Comparison of ENCODE assay signal across 11 cellular contexts in genomic region chr16:4344659-4345438, GRCh38. TPM values are rescaled to one million over a fixed set of nuclear protein-coding genes. Genes with fewer than 3 reads are reported as not detected.
DNase-seq lines count a peak whose midpoint lies in the region; ATAC-seq and TF ChIP-seq lines count a peak whose summit lies in the region.
"Had no signal": no experiment of that assay in that cellular context is flagged by ENCODE, and none has a peak within 500 bp of the region (broad histone marks: within the 10 kb centered on the region; RNA-seq: fewer than 3 reads in every experiment).

No MANE protein-coding gene starts in this region.

- H3K36me3 ChIP-seq in CD8-positive, alpha-beta T cell (ENCODE audit: insufficient read depth, low read length): peaks cover 10% of the 10 kb centered on the region
- H3K36me3 ChIP-seq in body of pancreas (replicated peaks in 1 of 2; ENCODE audit: insufficient read depth in 1 of 2, low read depth in 2 of 2) (no peaks in the 10 kb centered on the region), left ventricle myocardium inferior (no peaks in the 10 kb centered on the region)

- intact Hi-C loops in CD8-positive, alpha-beta T cell (cut with DNase I, micrococcal nuclease): no loop called here
- intact Hi-C loops in body of pancreas (cut with DNase I) (no loop called here), left ventricle myocardium inferior (cut with micrococcal nuclease) (no loop called here)

- H3K27ac Mint-ChIP-seq in CD8-positive, alpha-beta T cell: peak overlapping the region; percentile 77
- peak overlapping the region in 9 of 10 donors; percentile 22 to 88 (median 75) for H3K27ac Mint-ChIP-seq in naive thymus-derived CD8-positive, alpha-beta T cell
- no peak overlapping the region for H3K27ac Mint-ChIP-seq in activated CD4-positive, alpha-beta T cell treated with anti-CD3 and anti-CD28 coated beads, Interleukin-2, amount 10 ng/mL, durations not matched to agents 7 days and 5 days

- POLR2A ChIA-PET in CD8-positive, alpha-beta T cell (lab: Charles Lee): no interaction called here
- POLR2A ChIA-PET in naive thymus-derived CD8-positive, alpha-beta T cell (lab: Charles Lee): no interaction called here
- POLR2A ChIA-PET in activated CD4-positive, alpha-beta T cell treated with anti-CD3 and anti-CD28 coated beads, Interleukin-2, amount 10 ng/mL, durations not matched to agents 7 days and 5 days (lab: Charles Lee): no interaction called here

- no peak for ATAC-seq in CD8-positive, alpha-beta T cell
- ATAC-seq in body of pancreas (peak; percentile 19), GM21825 (IDR thresholded peaks at IDR 0.05; ENCODE audit: unreplicated experiment) (no peak)
- no peak for ATAC-seq in naive thymus-derived CD8-positive, alpha-beta T cell

- 45 to 57% methylated on average over 20 of the region's 23 CpGs for WGBS in body of pancreas, 2 donors

- CTCF ChIA-PET in CD8-positive, alpha-beta T cell (lab: Charles Lee): no interaction called here
- CTCF ChIA-PET in activated CD4-positive, alpha-beta T cell treated with anti-CD3 and anti-CD28 coated beads, Interleukin-2, amount 10 ng/mL, durations not matched to agents 7 days and 5 days (lab: Charles Lee): interaction anchor here (0.5 kb wide), 1 partner anchor 759 kb away, joined by 4 read pairs; no protein-coding TSS in a partner anchor

- H3K9me3 Mint-ChIP-seq in CD8-positive, alpha-beta T cell: no peaks in the 10 kb centered on the region
- no peaks in the 10 kb centered on the region for H3K9me3 Mint-ChIP-seq in naive thymus-derived CD8-positive, alpha-beta T cell
- H3K9me3 Mint-ChIP-seq in activated CD4-positive, alpha-beta T cell treated with anti-CD3 and anti-CD28 coated beads, Interleukin-2, amount 10 ng/mL, durations not matched to agents 7 days and 5 days: no peaks in the 10 kb centered on the region
- H3K9me3 Mint-ChIP-seq: T-helper 2 cell treated with Interferon-gamma antibody and Interleukin-4, amounts not matched to agents 5 μg/mL and 100 μg/mL, for 36 hours had no signal

- TF ChIP-seq CTCF in CD8-positive, alpha-beta T cell (IDR thresholded peaks at IDR 0.05): no peak
- TF ChIP-seq CTCF in body of pancreas (IDR thresholded peaks at IDR 0.05) (no peak), left ventricle myocardium inferior (IDR thresholded peaks at IDR 0.05; ENCODE audit: borderline replicate concordance) (no peak)

- no peaks in the 10 kb centered on the region for H3K27me3 ChIP-seq in CD8-positive, alpha-beta T cell (ENCODE audit: insufficient read depth, low read length)
- no peaks in the 10 kb centered on the region for H3K27me3 ChIP-seq in body of pancreas
- H3K27me3 ChIP-seq in left ventricle myocardium inferior (ENCODE audit: low read depth): no peaks in the 10 kb centered on the region

- no peak for TF ChIP-seq POLR2A in body of pancreas (IDR thresholded peaks at IDR 0.05)

- no peak overlapping the region for H3K4me3 ChIP-seq in CD8-positive, alpha-beta T cell (ENCODE audit: low read depth, low read length)
- H3K4me3 ChIP-seq in body of pancreas (no peak overlapping the region), left ventricle myocardium inferior (no peak overlapping the region)

- peaks cover 47% of the 10 kb centered on the region for H3K4me1 Mint-ChIP-seq in CD8-positive, alpha-beta T cell (ENCODE audit: low read depth)
- peaks cover 11 to 54% (median 28%) of the 10 kb centered on the region in 4 donors for H3K4me1 Mint-ChIP-seq in naive thymus-derived CD8-positive, alpha-beta T cell
- H3K4me1 Mint-ChIP-seq in activated CD4-positive, alpha-beta T cell treated with anti-CD3 and anti-CD28 coated beads, Interleukin-2, amount 10 ng/mL, durations not matched to agents 7 days and 5 days: peaks cover 14% of the 10 kb centered on the region

- no peaks in the 10 kb centered on the region for H3K9me3 ChIP-seq in CD8-positive, alpha-beta T cell (ENCODE audit: low read length)
- H3K9me3 ChIP-seq in body of pancreas (no peaks in the 10 kb centered on the region), left ventricle myocardium inferior (replicated peaks) (no peaks in the 10 kb centered on the region)

- DNase-seq in CD8-positive, alpha-beta T cell: peak in 1 of 7 experiments; percentile 15
- peak; percentile 34 for DNase-seq in NCI-H2107 (lab: John Stamatoyannopoulos, UW)
- peak in 3 of 4 donors; percentile 30 to 56 (median 50) for DNase-seq in body of pancreas
- no peak for DNase-seq in naive thymus-derived CD8-positive, alpha-beta T cell
- no peak for DNase-seq in NCI-H446 treated with DMSO at 0.1 percent for 48 hours (lab: John Stamatoyannopoulos, UW)
- no peak for DNase-seq in activated CD4-positive, alpha-beta T cell treated with anti-CD3 and anti-CD28 coated beads, Interleukin-2, amount 10 ng/mL, durations not matched to agents 7 days and 5 days
- DNase-seq in left ventricle myocardium inferior: no peak
- DNase-seq: KBM-7, kidney glomerular epithelial cell had no signal

- peaks cover 19% of the 10 kb centered on the region for H3K36me3 Mint-ChIP-seq in CD8-positive, alpha-beta T cell
- H3K36me3 Mint-ChIP-seq in naive thymus-derived CD8-positive, alpha-beta T cell: peaks cover 0 to 6% (median 0%) of the 10 kb centered on the region in 3 donors
- H3K36me3 Mint-ChIP-seq in activated CD4-positive, alpha-beta T cell treated with anti-CD3 and anti-CD28 coated beads, Interleukin-2, amount 10 ng/mL, durations not matched to agents 7 days and 5 days (ENCODE audit: low read depth): no peaks in the 10 kb centered on the region

- no peak overlapping the region for H3K27ac ChIP-seq in CD8-positive, alpha-beta T cell (ENCODE audit: low read depth, low read length)
- peak overlapping the region; percentile 28 to 61 (median 44) for H3K27ac ChIP-seq in body of pancreas
- H3K27ac ChIP-seq in left ventricle myocardium inferior (replicated peaks): no peak overlapping the region

- H3K27me3 Mint-ChIP-seq in CD8-positive, alpha-beta T cell (ENCODE audit: low read depth): no peaks in the 10 kb centered on the region
- no peaks in the 10 kb centered on the region for H3K27me3 Mint-ChIP-seq in naive thymus-derived CD8-positive, alpha-beta T cell
- H3K27me3 Mint-ChIP-seq in activated CD4-positive, alpha-beta T cell treated with anti-CD3 and anti-CD28 coated beads, Interleukin-2, amount 10 ng/mL, durations not matched to agents 7 days and 5 days: no peaks in the 10 kb centered on the region

- H3K4me3 Mint-ChIP-seq in CD8-positive, alpha-beta T cell: no peak overlapping the region
- no peak overlapping the region for H3K4me3 Mint-ChIP-seq in naive thymus-derived CD8-positive, alpha-beta T cell
- no peak overlapping the region for H3K4me3 Mint-ChIP-seq in activated CD4-positive, alpha-beta T cell treated with anti-CD3 and anti-CD28 coated beads, Interleukin-2, amount 10 ng/mL, durations not matched to agents 7 days and 5 days
- H3K4me3 Mint-ChIP-seq: T-helper 2 cell treated with Interferon-gamma antibody and Interleukin-4, amounts not matched to agents 5 μg/mL and 100 μg/mL, for 36 hours had no signal

- peaks cover 11% of the 10 kb centered on the region for H3K4me1 ChIP-seq in CD8-positive, alpha-beta T cell (ENCODE audit: insufficient read depth, low read length)
- H3K4me1 ChIP-seq in body of pancreas (peaks cover 42% of the 10 kb centered on the region), left ventricle myocardium inferior (peaks cover 49% of the 10 kb centered on the region)

RNA-seq across cellular contexts. Expression of gene PAM16, which starts 6.3 kb away (rescaled TPM):
- 10 to 100 TPM; 30.9 to 31.4 TPM for total RNA-seq in CD8-positive, alpha-beta T cell
- total RNA-seq in body of pancreas (10 to 100 TPM; 25.9 to 27.7 TPM), left ventricle myocardium inferior (67.3 TPM)
- 10 to 100 TPM; 40.9 to 46.1 TPM for total RNA-seq in naive thymus-derived CD8-positive, alpha-beta T cell
- polyA plus RNA-seq in naive thymus-derived CD8-positive, alpha-beta T cell: 10 to 100 TPM; 33.6 to 44.4 (median 39.3) TPM
- total RNA-seq in activated CD4-positive, alpha-beta T cell treated with anti-CD3 and anti-CD28 coated beads, Interleukin-2, amount 10 ng/mL, durations not matched to agents 7 days and 5 days: 10 to 100 TPM; 35.1 to 39.3 TPM

RNA-seq across cellular contexts. Expression of gene VASN, which starts 26.8 kb away (rescaled TPM):
- under 1 TPM; 0.57 to 0.83 TPM for total RNA-seq in CD8-positive, alpha-beta T cell
- total RNA-seq in body of pancreas (10 to 100 TPM; 14.3 to 22.1 TPM), left ventricle myocardium inferior (5.5 TPM)
- under 1 TPM; 0.30 to 0.34 TPM for total RNA-seq in naive thymus-derived CD8-positive, alpha-beta T cell
- under 1 TPM in 1 of 3 donors, not detected in 2; 0.12 TPM for polyA plus RNA-seq in naive thymus-derived CD8-positive, alpha-beta T cell
- not detected for total RNA-seq in activated CD4-positive, alpha-beta T cell treated with anti-CD3 and anti-CD28 coated beads, Interleukin-2, amount 10 ng/mL, durations not matched to agents 7 days and 5 days

RNA-seq across cellular contexts. Expression of gene GLIS2, which starts 29.0 kb away (rescaled TPM):
- not detected for total RNA-seq in CD8-positive, alpha-beta T cell
- total RNA-seq in body of pancreas (1 to 10 TPM; 6.0 to 6.3 TPM), left ventricle myocardium inferior (17.2 TPM)
- total RNA-seq in naive thymus-derived CD8-positive, alpha-beta T cell: under 1 TPM in 1 of 2 experiments, not detected in 1; 0.10 TPM
- polyA plus RNA-seq in naive thymus-derived CD8-positive, alpha-beta T cell: not detected
- under 1 TPM; 0.12 to 0.17 TPM for total RNA-seq in activated CD4-positive, alpha-beta T cell treated with anti-CD3 and anti-CD28 coated beads, Interleukin-2, amount 10 ng/mL, durations not matched to agents 7 days and 5 days

Comparison
In these comparisons a context has a peak if more than half of its experiments do, and no peak if none do; other contexts are left out.
1. DNase-seq: peak in NCI-H2107 (single experiment) and body of pancreas (3 of 4); none in naive thymus-derived CD8-positive, alpha-beta T cell (0 of 10), NCI-H446 treated with DMSO at 0.1 percent for 48 hours (single experiment), activated CD4-positive, alpha-beta T cell treated with anti-CD3 and anti-CD28 coated beads, Interleukin-2, amount 10 ng/mL, durations not matched to agents 7 days and 5 days (single experiment) and left ventricle myocardium inferior (single experiment).
2. H3K27ac ChIP-seq: peak in body of pancreas (4 of 4); none in CD8-positive, alpha-beta T cell (single experiment) and left ventricle myocardium inferior (single experiment).
3. RNA of gene GLIS2, which starts 29.0 kb away (total RNA-seq): 17.2 TPM in left ventricle myocardium inferior (single experiment) and 6.0 to 6.3 TPM in body of pancreas; 0.12 to 0.17 TPM in activated CD4-positive, alpha-beta T cell treated with anti-CD3 and anti-CD28 coated beads, Interleukin-2, amount 10 ng/mL, durations not matched to agents 7 days and 5 days, 0.10 TPM in naive thymus-derived CD8-positive, alpha-beta T cell and not detected in CD8-positive, alpha-beta T cell; every median in the first group is over 4 times any median in the second.